Comparison of ENCODE assay signal across 9 cellular contexts in the genomic region with DNA sequence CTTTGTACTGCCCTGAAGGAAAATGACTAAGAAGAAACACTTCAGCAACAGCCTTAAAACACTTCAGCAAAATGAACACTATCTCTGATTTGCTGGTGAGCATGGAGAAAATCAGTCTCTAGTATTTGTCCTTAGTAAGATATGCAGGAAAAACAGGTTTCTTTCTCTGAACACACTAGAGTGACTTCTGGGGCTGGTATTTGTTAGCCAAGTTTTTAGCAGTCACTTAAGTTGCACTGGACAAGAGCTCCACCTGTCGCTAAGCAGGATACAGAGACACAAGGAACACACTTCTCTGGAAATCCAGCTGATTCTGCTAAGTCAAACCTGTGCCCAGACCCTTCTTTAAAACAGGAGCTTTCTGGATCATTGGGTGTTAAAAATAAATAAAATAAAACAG.
A peak's percentile ranks its signal among the peaks of the same experiment; 100 is the strongest.
DNase-seq lines count a peak whose midpoint lies in the region; ATAC-seq and TF ChIP-seq lines count a peak whose summit lies in the region.
"Had no signal": no experiment of that assay in that cellular context is flagged by ENCODE, and none has a peak within 500 bp of the region (broad histone marks: within the 10 kb centered on the region; RNA-seq: fewer than 3 reads in every experiment).

No MANE protein-coding gene starts in this region.

- ATAC-seq in RWPE2 (ENCODE audit: low read depth) (peak; percentile 59), HG03469 (IDR thresholded peaks at IDR 0.05; ENCODE audit: unreplicated experiment) (no peak), HG02973 (IDR thresholded peaks at IDR 0.05; ENCODE audit: unreplicated experiment) (no peak)

- peaks cover 76% of the 10 kb centered on the region for H3K36me3 ChIP-seq in RWPE2 (ENCODE audit: low read depth)

- TF ChIP-seq CTCF in RWPE2 (IDR thresholded peaks at IDR 0.05; ENCODE audit: poor library complexity, severe bottlenecking) = peak; percentile 69
- peak; percentile 8 for TF ChIP-seq CTCF in fibroblast of the aortic adventitia (IDR thresholded peaks at IDR 0.05; ENCODE audit: insufficient read depth, low read length)

- H3K4me3 ChIP-seq in RWPE2 (ENCODE audit: severe bottlenecking) (no peak overlapping the region), fibroblast of the aortic adventitia (ENCODE audit: low read depth, low read length) (no peak overlapping the region)

- H3K27ac ChIP-seq in RWPE2 (ENCODE audit: poor library complexity, severe bottlenecking) = no peak overlapping the region

- no peaks in the 10 kb centered on the region for H3K4me1 ChIP-seq in RWPE2 (ENCODE audit: insufficient read depth, poor library complexity, severe bottlenecking)

- DNase-seq in ELR (ENCODE audit: low read depth) (peak; percentile 34), RWPE2 (ENCODE audit: low spot score) (no peak), fibroblast of the aortic adventitia (ENCODE audit: low read depth) (peak; percentile 29), pons (ENCODE audit: low spot score) (peak; percentile 76), cerebellar nuclear complex (lab: John Stamatoyannopoulos, UW) (no peak), NCI-H1092 (lab: John Stamatoyannopoulos, UW) (no peak)
- DNase-seq: NCI-H2171 treated with DMSO at 0.1 percent for 48 hours had no signal

- no peaks in the 10 kb centered on the region for H3K9me3 ChIP-seq in RWPE2 (ENCODE audit: severe bottlenecking)

- H3K27me3 ChIP-seq in RWPE2 (ENCODE audit: insufficient read depth, poor library complexity, severe bottlenecking) = no peaks in the 10 kb centered on the region

Comparison
In these comparisons a context has a peak if more than half of its experiments do, and no peak if none do; other contexts are left out.
1. DNase-seq: peak in ELR (single experiment), fibroblast of the aortic adventitia (single experiment) and pons (single experiment); none in RWPE2 (single experiment), cerebellar nuclear complex (0 of 2) and NCI-H1092 (single experiment).